12 cellular contexts compared by ENCODE assay signal in the genomic region with DNA sequence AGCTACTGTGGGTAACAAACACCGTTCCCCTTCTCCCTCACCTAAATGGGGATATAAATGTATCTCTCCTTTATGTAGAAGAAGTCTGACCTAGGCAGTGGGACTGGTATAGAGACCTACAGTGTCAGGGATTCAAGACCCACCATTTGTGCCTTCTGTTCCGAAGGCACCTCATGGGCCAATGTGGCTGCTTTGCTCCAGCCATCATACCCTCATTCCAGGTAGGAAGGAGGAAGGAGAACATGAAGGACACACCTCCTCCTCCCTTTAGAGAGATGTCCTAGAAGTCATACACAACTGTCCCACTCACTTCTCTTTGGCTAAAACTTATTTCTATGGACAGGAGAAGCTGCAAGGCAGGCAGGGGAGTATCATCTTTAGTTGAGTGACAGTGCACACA. TPM values are rescaled to one million over a fixed set of nuclear protein-coding genes. Genes with fewer than 3 reads are reported as not detected.
"Had no signal": no experiment of that assay in that cellular context is flagged by ENCODE, and none has a peak within 500 bp of the region (broad histone marks: within the 10 kb centered on the region; RNA-seq: fewer than 3 reads in every experiment).

No MANE protein-coding gene starts in this region.

- FAIRE-seq: colon had no signal

- H3K9me3 ChIP-seq: mucosa of descending colon, prostate gland, testis, upper lobe of right lung had no signal

- H3K27me3 ChIP-seq: dorsolateral prefrontal cortex, testis, upper lobe of right lung had no signal

- H3K4me3 ChIP-seq: dorsolateral prefrontal cortex, mucosa of descending colon, prostate gland, testis, upper lobe of right lung had no signal

- H3K27ac ChIP-seq: dorsolateral prefrontal cortex, prostate gland, upper lobe of right lung had no signal

- DNase-seq: activated B cell treated with CpG ODN at 0.5 μM for 24 hours; activated effector memory CD4-positive, alpha-beta T cell treated with anti-CD3 and anti-CD28 coated beads, Interleukin-2, amount 50 U/mL, for 16 hours; activated T-cell treated with anti-CD3 and anti-CD28 coated beads, Interleukin-2, amount 50 U/mL, for 4 hours; dorsolateral prefrontal cortex; naive B cell; right cardiac atrium; testis; upper lobe of right lung had no signal

- ATAC-seq: right cardiac atrium, upper lobe of right lung had no signal

- H3K4me1 ChIP-seq: prostate gland, upper lobe of right lung had no signal

- H3K36me3 ChIP-seq: prostate gland, upper lobe of right lung had no signal

RNA-seq across cellular contexts. Expression of a gene that starts 8.3 kb away (rescaled TPM):
- total RNA-seq: activated B cell treated with CpG ODN at 0.5 μM for 24 hours; activated CD8-positive, alpha-beta T cell treated with anti-CD3 and anti-CD28 coated beads, Interleukin-2, amount 10 ng/mL, durations not matched to agents 7 days and 5 days had no signal
